12 cellular contexts compared by ENCODE assay signal in genomic region chr10:111338798-111339197, GRCh38.
DNase-seq lines count a peak whose midpoint lies in the region; ATAC-seq, FAIRE-seq and TF ChIP-seq lines count a peak whose summit lies in the region.
"Had no signal": no experiment of that assay in that cellular context is flagged by ENCODE, and none has a peak within 500 bp of the region (broad histone marks: within the 10 kb centered on the region; RNA-seq: fewer than 3 reads in every experiment).

No MANE protein-coding gene starts in this region.

- H3K27me3 ChIP-seq in GM06990 (replicated peaks; ENCODE audit: control insufficient read depth, insufficient read depth, low read length) (no peaks in the 10 kb centered on the region; the same call in none of the 2 replicates), SJCRH30 (no peaks in the 10 kb centered on the region)
- H3K27me3 ChIP-seq: tibial artery had no signal

- H3K4me3 ChIP-seq in GM06990 (replicated peaks; ENCODE audit: low read depth, low read length), result no peak overlapping the region
- no peak overlapping the region for H3K4me3 ChIP-seq in SJCRH30
- H3K4me3 ChIP-seq: tibial artery had no signal

- no peaks in the 10 kb centered on the region; the same call in 1 of the 2 replicates for H3K9me3 ChIP-seq in SJCRH30 (replicated peaks)

- ATAC-seq in GM19351 (IDR thresholded peaks at IDR 0.05; ENCODE audit: unreplicated experiment), result peak; percentile 90
- peak; percentile 92 for ATAC-seq in HG02763 (IDR thresholded peaks at IDR 0.05; ENCODE audit: unreplicated experiment)
- peak; percentile 97 for ATAC-seq in HG03469 (IDR thresholded peaks at IDR 0.05; ENCODE audit: unreplicated experiment)

- no peak overlapping the region for H3K27ac ChIP-seq in SJCRH30
- H3K27ac ChIP-seq: tibial artery had no signal

- no peaks in the 10 kb centered on the region for H3K4me1 ChIP-seq in SJCRH30
- H3K4me1 ChIP-seq: tibial artery had no signal

- TF ChIP-seq CTCF in GM06990 (IDR thresholded peaks at IDR 0.05; ENCODE audit: insufficient read depth, low read length, poor library complexity, severe bottlenecking), result no peak

- no peak for FAIRE-seq in frontal cortex (lab: Jason Lieb, UNC)

- H3K36me3 ChIP-seq in GM06990 (ENCODE audit: control insufficient read depth, insufficient read depth, low read length) (no peaks in the 10 kb centered on the region), SJCRH30 (no peaks in the 10 kb centered on the region)
- H3K36me3 ChIP-seq: tibial artery had no signal

- DNase-seq in GM06990 (ENCODE audit: extremely low read depth, insufficient read length) (peak; percentile 34), frontal cortex (ENCODE audit: low spot score in 2 of 2) (no peak), NCI-H82 treated with DMSO at 0.1 percent for 48 hours (lab: John Stamatoyannopoulos, UW; ENCODE audit: unreplicated experiment) (no peak), SJCRH30 (no peak)
- no peak for DNase-seq in stimulated activated CD4-positive, alpha-beta T cell treated with anti-CD3 and anti-CD28 coated beads, Interleukin-4, amount 100 ng/mL, for 24 hours
- DNase-seq: activated T-cell treated with anti-CD3 and anti-CD28 coated beads for 4 hours; EL; stimulated activated CD4-positive, alpha-beta T cell treated with anti-CD3 and anti-CD28 coated beads, Interleukin-4, amount 100 ng/mL, for 1 hour; tibial artery had no signal
